9 cellular contexts compared by ENCODE assay signal in the genomic region with DNA sequence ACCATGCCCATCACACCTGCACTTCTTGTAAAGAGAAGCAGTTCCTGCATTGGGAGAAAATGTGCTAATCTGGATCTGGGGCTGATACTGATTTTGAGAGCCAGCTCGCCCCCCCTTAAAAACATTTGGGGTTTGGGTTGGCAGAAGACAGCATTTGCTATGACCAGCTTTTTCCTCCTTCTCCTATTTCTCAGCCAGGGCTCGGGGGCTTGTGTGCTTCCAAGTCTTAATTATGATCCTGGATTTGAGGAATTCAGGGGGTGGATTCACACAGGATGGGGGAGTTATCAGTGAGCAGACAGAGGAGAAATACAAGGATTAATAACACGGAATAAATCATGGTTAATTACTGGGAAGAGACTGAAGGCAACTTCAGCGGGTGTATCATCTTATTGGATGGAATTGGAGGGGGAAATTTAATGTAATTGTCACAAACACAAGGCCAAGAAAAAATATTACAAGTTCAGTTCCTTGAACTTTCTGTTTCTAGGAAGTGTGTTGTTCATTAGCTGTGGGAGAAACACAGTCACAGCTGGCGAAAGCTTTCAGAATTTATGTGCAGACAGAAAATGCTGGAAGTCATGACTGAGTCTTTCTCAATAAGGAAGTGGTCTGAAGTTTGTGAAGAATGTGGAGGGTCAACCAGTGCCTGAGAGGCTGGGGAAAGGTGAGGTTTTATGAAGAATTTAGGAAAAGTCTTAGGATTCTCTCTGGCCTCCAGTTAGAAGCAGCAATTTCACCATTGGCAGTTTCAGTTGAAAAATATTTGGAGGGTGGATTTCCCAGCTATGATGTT. TPM values are rescaled to one million over a fixed set of nuclear protein-coding genes. Genes with fewer than 3 reads are reported as not detected.
DNase-seq lines count a peak whose midpoint lies in the region; ATAC-seq and TF ChIP-seq lines count a peak whose summit lies in the region.
"Had no signal": no experiment of that assay in that cellular context is flagged by ENCODE, and none has a peak within 500 bp of the region (broad histone marks: within the 10 kb centered on the region; RNA-seq: fewer than 3 reads in every experiment).

No MANE protein-coding gene starts in this region.

- H3K4me1 ChIP-seq in liver (ENCODE audit: control insufficient read depth in 4 of 4, insufficient read depth in 4 of 4, low read length in 3 of 4) (peaks cover 14 to 25% (median 18%) of the 10 kb centered on the region in 4 donors), testis (no peaks in the 10 kb centered on the region)

- H3K27me3 ChIP-seq in liver (ENCODE audit: control insufficient read depth in 4 of 4, insufficient read depth in 4 of 4, low read length in 3 of 4): no peaks in the 10 kb centered on the region
- no peaks in the 10 kb centered on the region for H3K27me3 ChIP-seq in testis

- H3K36me3 ChIP-seq in liver (ENCODE audit: control insufficient read depth in 4 of 4, insufficient read depth in 3 of 4, low read depth in 1 of 4, low read length in 3 of 4): no peaks in the 10 kb centered on the region
- no peaks in the 10 kb centered on the region for H3K36me3 ChIP-seq in testis (ENCODE audit: low read depth, missing control alignments)

- WGBS in liver: 84% methylated on average over 5 of the region's 5 CpGs
- WGBS in testis, 2 donors: 45 to 49% methylated on average over 5 of the region's 5 CpGs

- peak overlapping the region in 1 of 2 donors; percentile 19 for H3K27ac ChIP-seq in liver (ENCODE audit: low read depth in 1 of 2, low read length in 2 of 2)
- H3K27ac ChIP-seq in testis: peak overlapping the region; percentile 20 to 47

- TF ChIP-seq CTCF in astrocyte of the cerebellum (IDR thresholded peaks at IDR 0.05; ENCODE audit: low read depth, low read length, missing control alignments) (no peak), liver (IDR thresholded peaks at IDR 0.05; ENCODE audit: low read depth, low read length, missing input control) (no peak), testis (IDR thresholded peaks at IDR 0.05) (no peak)

- no peak for TF ChIP-seq RAD21 in liver (IDR thresholded peaks at IDR 0.05)

- TF ChIP-seq POLR2A in testis (IDR thresholded peaks at IDR 0.05): no peak

- H3K4me3 ChIP-seq in astrocyte of the cerebellum (ENCODE audit: low read depth, low read length): no peak overlapping the region
- no peak overlapping the region for H3K4me3 ChIP-seq in liver (ENCODE audit: low read depth in 1 of 3, low read length in 3 of 3)
- no peak overlapping the region for H3K4me3 ChIP-seq in testis

- DNase-seq in HCEC 1CT: peak; percentile 55
- DNase-seq in astrocyte of the cerebellum (ENCODE audit: low read depth): peak; percentile 23
- DNase-seq in testis: peak; percentile 37
- no peak for DNase-seq in dermis blood vessel endothelial cell
- no peak for DNase-seq in KG1 (lab: John Stamatoyannopoulos, UW)
- no peak for DNase-seq in stimulated activated CD8-positive, alpha-beta memory T cell treated with anti-CD3 and anti-CD28 coated beads, Interleukin-4, amount 100 ng/mL, for 48 hours

- H3K9ac ChIP-seq in liver (ENCODE audit: low read depth in 1 of 2, low read length in 2 of 2): no peak overlapping the region

- intact Hi-C loops in testis (cut with DNase I; ENCODE audit: low total_unique reads): no loop called here

- in situ Hi-C loops in astrocyte of the cerebellum (cut with HindIII; ENCODE audit: low sequenced_read_pairs): no loop called here

- ATAC-seq in HG03139 (IDR thresholded peaks at IDR 0.05; ENCODE audit: unreplicated experiment): no peak
- ATAC-seq: activated naive CD4-positive, alpha-beta T cell treated with anti-CD3 and anti-CD28 coated beads, Interleukin-2, amount 50 U/mL, for 72 hours had no signal

- H3K9me3 ChIP-seq in liver (ENCODE audit: control insufficient read depth in 4 of 4, low read length in 3 of 4) (no peaks in the 10 kb centered on the region), testis (no peaks in the 10 kb centered on the region)

TF ChIP-seq in liver, 16 proteins besides CTCF, POLR2A, EP300 and RAD21:
- TF ChIP-seq JUND (IDR thresholded peaks at IDR 0.05) (no peak), RXRA (IDR thresholded peaks at IDR 0.05) (no peak), YY1 (IDR thresholded peaks at IDR 0.05) (no peak), EGR1 (IDR thresholded peaks at IDR 0.05; ENCODE audit: low read depth in 2 of 2) (no peak), HNF4G (IDR thresholded peaks at IDR 0.05) (no peak), NR2F2 (IDR thresholded peaks at IDR 0.05) (peak; percentile 43)

RNA-seq across cellular contexts. Expression of a gene that starts 15.2 kb away (rescaled TPM):
- total RNA-seq in liver (under 1 TPM in 1 of 2 donors, not detected in 1; 0.08 TPM), testis (not detected), dermis blood vessel endothelial cell (0.05 TPM in 1 of 2 replicates, not detected in the other)
- polyA plus RNA-seq in liver (under 1 TPM; 0.20 to 0.29 TPM), testis (ENCODE audit: insufficient read depth, low read depth, low replicate concordance) (not detected)
- total RNA-seq: activated naive CD4-positive, alpha-beta T cell treated with anti-CD3 and anti-CD28 coated beads, Interleukin-2, amount 50 U/mL, for 72 hours had no signal

Comparison
In these comparisons a context has a peak if more than half of its experiments do, and no peak if none do; other contexts are left out.
1. DNase-seq: peak in HCEC 1CT (single experiment), astrocyte of the cerebellum (single experiment) and testis (single experiment); none in dermis blood vessel endothelial cell (single experiment), KG1 (single experiment) and stimulated activated CD8-positive, alpha-beta memory T cell treated with anti-CD3 and anti-CD28 coated beads, Interleukin-4, amount 100 ng/mL, for 48 hours (single experiment).